ENCODE assay signal across 1 cellular context in genomic region chr7:35792472-35793224, GRCh38.
TF ChIP-seq lines count a peak whose summit lies in the region.

No MANE protein-coding gene starts in this region.

TF ChIP-seq in SK-N-SH, 30 proteins besides CTCF, POLR2A, EP300 and RAD21 (continued from another document):
- TF ChIP-seq, protein P1, sequence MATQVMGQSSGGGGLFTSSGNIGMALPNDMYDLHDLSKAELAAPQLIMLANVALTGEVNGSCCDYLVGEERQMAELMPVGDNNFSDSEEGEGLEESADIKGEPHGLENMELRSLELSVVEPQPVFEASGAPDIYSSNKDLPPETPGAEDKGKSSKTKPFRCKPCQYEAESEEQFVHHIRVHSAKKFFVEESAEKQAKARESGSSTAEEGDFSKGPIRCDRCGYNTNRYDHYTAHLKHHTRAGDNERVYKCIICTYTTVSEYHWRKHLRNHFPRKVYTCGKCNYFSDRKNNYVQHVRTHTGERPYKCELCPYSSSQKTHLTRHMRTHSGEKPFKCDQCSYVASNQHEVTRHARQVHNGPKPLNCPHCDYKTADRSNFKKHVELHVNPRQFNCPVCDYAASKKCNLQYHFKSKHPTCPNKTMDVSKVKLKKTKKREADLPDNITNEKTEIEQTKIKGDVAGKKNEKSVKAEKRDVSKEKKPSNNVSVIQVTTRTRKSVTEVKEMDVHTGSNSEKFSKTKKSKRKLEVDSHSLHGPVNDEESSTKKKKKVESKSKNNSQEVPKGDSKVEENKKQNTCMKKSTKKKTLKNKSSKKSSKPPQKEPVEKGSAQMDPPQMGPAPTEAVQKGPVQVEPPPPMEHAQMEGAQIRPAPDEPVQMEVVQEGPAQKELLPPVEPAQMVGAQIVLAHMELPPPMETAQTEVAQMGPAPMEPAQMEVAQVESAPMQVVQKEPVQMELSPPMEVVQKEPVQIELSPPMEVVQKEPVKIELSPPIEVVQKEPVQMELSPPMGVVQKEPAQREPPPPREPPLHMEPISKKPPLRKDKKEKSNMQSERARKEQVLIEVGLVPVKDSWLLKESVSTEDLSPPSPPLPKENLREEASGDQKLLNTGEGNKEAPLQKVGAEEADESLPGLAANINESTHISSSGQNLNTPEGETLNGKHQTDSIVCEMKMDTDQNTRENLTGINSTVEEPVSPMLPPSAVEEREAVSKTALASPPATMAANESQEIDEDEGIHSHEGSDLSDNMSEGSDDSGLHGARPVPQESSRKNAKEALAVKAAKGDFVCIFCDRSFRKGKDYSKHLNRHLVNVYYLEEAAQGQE (IDR thresholded peaks at IDR 0.05; ENCODE audit: low read depth, low read length): no peak
- TF ChIP-seq JUND (IDR thresholded peaks at IDR 0.05) (no peak), FOXM1 (IDR thresholded peaks at IDR 0.05; ENCODE audit: low read depth) (no peak), FOSL2 (IDR thresholded peaks at IDR 0.05; ENCODE audit: borderline replicate concordance, low read depth) (no peak), PBX3 (IDR thresholded peaks at IDR 0.05) (no peak)
